ENCODE assay signal across 9 cellular contexts in the genomic region with DNA sequence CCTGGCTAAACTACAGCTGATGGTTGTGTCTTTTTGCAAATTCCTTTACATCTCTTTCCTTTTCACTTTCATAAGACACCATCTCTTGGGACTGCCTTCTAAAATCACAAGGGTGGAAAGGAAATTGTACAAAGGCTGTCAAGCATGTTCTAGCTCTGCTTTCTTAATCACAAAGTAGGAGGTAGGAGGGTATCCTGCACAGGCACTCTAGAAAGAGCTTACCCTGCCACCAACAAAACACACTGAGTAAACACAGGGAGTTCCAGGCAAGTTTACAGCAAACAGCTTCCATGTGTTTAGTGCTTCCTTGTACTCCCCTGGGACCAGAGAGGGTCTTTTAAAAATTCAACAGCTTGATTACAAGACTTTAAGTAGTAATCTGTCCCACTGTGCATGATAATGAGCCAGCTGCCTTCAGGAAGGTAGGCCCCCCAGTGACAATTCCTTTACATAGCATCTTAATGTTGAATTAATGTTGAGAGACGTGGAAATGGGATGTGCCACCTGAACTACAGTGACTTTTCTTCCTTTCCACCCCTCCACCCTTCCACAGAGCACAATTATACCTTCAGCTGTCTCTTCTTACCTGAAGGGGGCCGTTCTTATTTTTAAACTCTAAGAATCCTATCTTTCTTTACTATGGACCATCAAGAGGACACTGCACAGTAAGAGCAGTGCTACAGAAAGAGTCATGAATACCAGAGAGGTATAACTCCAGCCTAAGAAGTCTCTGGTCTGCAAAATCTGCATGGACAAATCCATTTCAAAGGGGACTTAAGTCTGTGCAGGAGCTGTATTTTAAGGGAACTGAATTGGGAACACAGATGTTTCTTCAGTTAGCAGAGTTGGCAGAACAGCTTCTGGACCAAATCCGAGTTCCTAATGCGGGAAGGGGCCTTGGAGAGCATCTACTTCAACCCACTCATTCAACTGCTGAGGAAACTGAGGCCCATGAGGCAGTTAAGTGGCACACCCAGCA. TPM values are rescaled to one million over a fixed set of nuclear protein-coding genes. Genes with fewer than 3 reads are reported as not detected.
DNase-seq lines count a peak whose midpoint lies in the region; ATAC-seq and TF ChIP-seq lines count a peak whose summit lies in the region.
"Had no signal": no experiment of that assay in that cellular context is flagged by ENCODE, and none has a peak within 500 bp of the region (broad histone marks: within the 10 kb centered on the region; RNA-seq: fewer than 3 reads in every experiment).

No MANE protein-coding gene starts in this region.

- no peaks in the 10 kb centered on the region for H3K79me1 ChIP-seq in neuronal stem cell (ENCODE audit: low read depth, low read length)

- DNase-seq in NCI-H82 (lab: John Stamatoyannopoulos, UW) = peak; percentile 85
- peak; percentile 38 to 59 for DNase-seq in fibroblast of lung (ENCODE audit: low read depth in 2 of 2)
- DNase-seq in neuronal stem cell (ENCODE audit: low spot score) = no peak

- peaks cover 3% of the 10 kb centered on the region for H3K36me3 ChIP-seq in fibroblast of lung (ENCODE audit: control insufficient read depth, insufficient read depth, low read length)
- peaks cover 0 to 3% of the 10 kb centered on the region in 2 donors for H3K36me3 ChIP-seq in neuronal stem cell (replicated peaks in 1 of 2; ENCODE audit: control insufficient read depth in 2 of 2, insufficient read depth in 2 of 2, low read length in 2 of 2)

- H3K18ac ChIP-seq in neuronal stem cell (ENCODE audit: low read length) = peak overlapping the region; percentile 46

- TF ChIP-seq CTCF in GM12872 (IDR thresholded peaks at IDR 0.05; ENCODE audit: insufficient read depth, low read depth, low read length) (peak; percentile 43; the same call in 2 of the 3 replicates), fibroblast of lung (conservative IDR thresholded peaks at IDR 0.05 in 1 of 2, IDR thresholded peaks at IDR 0.05 in 1 of 2; ENCODE audit: low read depth in 1 of 2, low read length in 2 of 2) (peak; percentile 24 to 52)

- WGBS in neuronal stem cell (ENCODE audit: extremely low coverage in 2 of 2, insufficient read length in 2 of 2, insufficient replicate concordance in 1 of 2), 2 donors = no CpG with 5 or more reads among the region's 4 CpGs

- no peak overlapping the region for H3K4ac ChIP-seq in neuronal stem cell (ENCODE audit: low read length)

- H2AFZ ChIP-seq in fibroblast of lung (ENCODE audit: low read length) (no peak overlapping the region), neuronal stem cell (ENCODE audit: low read length) (no peak overlapping the region)

- H3K27ac ChIP-seq in fibroblast of lung (ENCODE audit: insufficient read depth, low read length) (peak overlapping the region; percentile 85), neuronal stem cell (replicated peaks; ENCODE audit: low read length) (no peak overlapping the region)

- H3K23ac ChIP-seq in neuronal stem cell (ENCODE audit: low read depth, low read length, poor library complexity) = no peak overlapping the region

- H2BK120ac ChIP-seq in neuronal stem cell (ENCODE audit: low read depth, low read length) = no peak overlapping the region

- H3K14ac ChIP-seq in neuronal stem cell (ENCODE audit: low read length) = no peak overlapping the region

- no peak overlapping the region for H4K8ac ChIP-seq in neuronal stem cell (ENCODE audit: low read depth, low read length)

- no peak for ATAC-seq in GM21390 (IDR thresholded peaks at IDR 0.05; ENCODE audit: unreplicated experiment)
- no peak for ATAC-seq in GM21529 (IDR thresholded peaks at IDR 0.05; ENCODE audit: unreplicated experiment)
- ATAC-seq in GM18498 (IDR thresholded peaks at IDR 0.05; ENCODE audit: unreplicated experiment) = no peak
- no peak for ATAC-seq in GM18502 (IDR thresholded peaks at IDR 0.05; ENCODE audit: poor library complexity, unreplicated experiment)

- H3K79me2 ChIP-seq in fibroblast of lung (ENCODE audit: control insufficient read depth, insufficient read depth, low read length) = peaks cover 74% of the 10 kb centered on the region

- H3K4me1 ChIP-seq in fibroblast of lung (ENCODE audit: control insufficient read depth, extremely low read depth, insufficient read depth, low read length) = peaks cover 6% of the 10 kb centered on the region
- peaks cover 11 to 22% of the 10 kb centered on the region in 2 donors for H3K4me1 ChIP-seq in neuronal stem cell (ENCODE audit: control insufficient read depth in 2 of 2, insufficient read depth in 1 of 2, low read depth in 1 of 2, low read length in 2 of 2)

- no peaks in the 10 kb centered on the region for H3K9me3 ChIP-seq in fibroblast of lung (ENCODE audit: control insufficient read depth, insufficient read depth, low read depth, low read length)
- no peaks in the 10 kb centered on the region for H3K9me3 ChIP-seq in neuronal stem cell (replicated peaks in 1 of 2; ENCODE audit: control insufficient read depth in 2 of 2, insufficient read depth in 1 of 2, low read depth in 1 of 2, low read length in 2 of 2)

- peaks cover 7% of the 10 kb centered on the region for H4K20me1 ChIP-seq in fibroblast of lung (ENCODE audit: control insufficient read depth, extremely low read depth, insufficient read depth, low read length)

- H3K9ac ChIP-seq in fibroblast of lung (ENCODE audit: insufficient read depth, low read length) (peak overlapping the region; percentile 91), neuronal stem cell (ENCODE audit: low read depth, low read length, poor library complexity) (no peak overlapping the region)

- no peak overlapping the region for H2BK15ac ChIP-seq in neuronal stem cell (ENCODE audit: low read length)

- no peak overlapping the region for H2BK5ac ChIP-seq in neuronal stem cell (ENCODE audit: low read length)

- H4K91ac ChIP-seq in neuronal stem cell (ENCODE audit: low read depth, low read length, poor library complexity) = no peak overlapping the region

- H3K4me2 ChIP-seq in fibroblast of lung (ENCODE audit: extremely low read depth, insufficient read depth, low read length) (peak overlapping the region; percentile 90), neuronal stem cell (ENCODE audit: insufficient read depth, low read length, poor library complexity, severe bottlenecking) (peak overlapping the region; percentile 90)

- H2AK5ac ChIP-seq in neuronal stem cell (ENCODE audit: low read depth, low read length) = no peak overlapping the region

- no peaks in the 10 kb centered on the region for H3K27me3 ChIP-seq in fibroblast of lung (ENCODE audit: control insufficient read depth, insufficient read depth, low read length)
- H3K27me3 ChIP-seq in neuronal stem cell (ENCODE audit: control insufficient read depth in 3 of 3, insufficient read depth in 3 of 3, low read depth in 1 of 3, low read length in 3 of 3) = no peaks in the 10 kb centered on the region

- H3K4me3 ChIP-seq in fibroblast of lung (replicated peaks in 1 of 4; ENCODE audit: control extremely low read depth in 1 of 4, insufficient read depth in 1 of 4, low read depth in 3 of 4, low read length in 4 of 4) = peak overlapping the region; percentile 68 to 100 (median 85)
- H3K4me3 ChIP-seq in neuronal stem cell (ENCODE audit: low read length in 2 of 2) = peak overlapping the region; percentile 57 to 96

- H2BK12ac ChIP-seq in neuronal stem cell (ENCODE audit: low read length) = no peak overlapping the region

RNA-seq across cellular contexts. Expression of a gene that starts 2.2 kb away (rescaled TPM):
- 170 and 343 TPM in 2 replicates for total RNA-seq in fibroblast of lung
- 185 and 465 TPM in 2 replicates for polyA plus RNA-seq in fibroblast of lung
- 129 and 296 TPM in 2 replicates for polyA plus RNA-seq in fibroblast of lung (2012)
- 284 and 399 TPM in 2 replicates for polyA minus RNA-seq in fibroblast of lung (ENCODE audit: low replicate concordance)
- polyA plus RNA-seq in neuronal stem cell (2013, experiment 1 of 2) = 30.5 TPM
- polyA plus RNA-seq in neuronal stem cell (2013, experiment 2 of 2) = 31.6 TPM
- total RNA-seq: activated CD8-positive, alpha-beta memory T cell treated with anti-CD3 and anti-CD28 coated beads for 36 hours had no signal
